Comparison of ENCODE assay signal across 9 cellular contexts in the genomic region with DNA sequence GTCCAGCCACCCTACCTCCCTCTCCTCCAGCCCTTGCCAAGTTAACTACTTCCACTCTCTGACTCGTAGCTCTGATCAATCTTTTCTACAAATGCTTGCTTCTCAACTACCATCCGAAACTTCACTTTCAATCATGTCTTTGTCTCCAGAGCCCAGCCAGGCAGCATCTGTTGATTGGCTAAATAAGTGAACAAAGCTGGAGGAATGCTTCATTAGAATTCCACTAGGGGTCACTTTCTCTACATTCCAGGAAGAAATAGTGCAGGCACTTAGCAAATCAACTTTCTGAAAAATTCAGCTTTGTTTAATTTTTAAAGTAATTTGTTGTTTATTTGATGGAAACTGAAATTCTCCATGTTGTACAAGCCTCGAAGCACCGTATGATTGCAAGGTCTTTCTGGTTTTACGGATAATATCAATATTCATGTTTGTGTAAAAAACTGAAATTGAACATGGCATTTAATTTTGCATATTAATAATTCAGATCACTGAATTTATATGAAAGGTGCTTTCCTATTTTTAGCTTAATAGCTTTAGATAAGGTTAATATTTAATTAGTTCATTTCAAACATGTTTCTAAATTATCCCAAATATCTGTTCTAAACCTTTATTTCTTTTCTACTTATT. TPM values are rescaled to one million over a fixed set of nuclear protein-coding genes. Genes with fewer than 3 reads are reported as not detected.
DNase-seq lines count a peak whose midpoint lies in the region; ATAC-seq and TF ChIP-seq lines count a peak whose summit lies in the region.
"Had no signal": no experiment of that assay in that cellular context is flagged by ENCODE, and none has a peak within 500 bp of the region (broad histone marks: within the 10 kb centered on the region; RNA-seq: fewer than 3 reads in every experiment).

No MANE protein-coding gene starts in this region.

- DNase-seq in activated naive CD8-positive, alpha-beta T cell treated with anti-CD3 and anti-CD28 coated beads, Interleukin-2, amount 10 ng/mL, durations not matched to agents 7 days and 5 days: no peak
- DNase-seq in activated naive CD8-positive, alpha-beta T cell treated with anti-CD3 and anti-CD28 coated beads for 36 hours: no peak
- DNase-seq in NCI-H748 treated with DMSO at 0.1 percent for 48 hours (lab: John Stamatoyannopoulos, UW): peak; percentile 19
- peak; percentile 71 for DNase-seq in iPS-NIHi7 (ENCODE audit: extremely low spot score)
- peak in 14 of 49 donors; percentile 1 to 58 (median 11) for DNase-seq in substantia nigra (lab: John Stamatoyannopoulos, UW)

- no peak overlapping the region for H3K27ac Mint-ChIP-seq in activated naive CD8-positive, alpha-beta T cell treated with anti-CD3 and anti-CD28 coated beads, Interleukin-2, amount 10 ng/mL, durations not matched to agents 7 days and 5 days
- H3K27ac Mint-ChIP-seq in activated naive CD8-positive, alpha-beta T cell treated with anti-CD3 and anti-CD28 coated beads for 36 hours: no peak overlapping the region
- no peak overlapping the region for H3K27ac Mint-ChIP-seq in brain
- H3K27ac Mint-ChIP-seq: dendritic cell treated with granulocyte-macrophage colony-stimulating factor and Interleukin-4, amounts not matched to agents 40 ng/mL and 50 ng/mL, for 4 days had no signal

- peak; percentile 54 for ATAC-seq in activated naive CD8-positive, alpha-beta T cell treated with anti-CD3 and anti-CD28 coated beads, Interleukin-2, amount 10 ng/mL, durations not matched to agents 7 days and 5 days (ENCODE audit: low read depth)
- peak; percentile 76 for ATAC-seq in HG03066 (IDR thresholded peaks at IDR 0.05; ENCODE audit: low read depth, unreplicated experiment)
- ATAC-seq in GM21360 (IDR thresholded peaks at IDR 0.05; ENCODE audit: unreplicated experiment): no peak

- POLR2A ChIA-PET in activated naive CD8-positive, alpha-beta T cell treated with anti-CD3 and anti-CD28 coated beads, Interleukin-2, amount 10 ng/mL, durations not matched to agents 7 days and 5 days (lab: Charles Lee): interaction anchor here (0.7 to 2.2 kb wide), 2 partner anchors 18 to 33 kb away, joined by 3 to 6 read pairs; partner anchors contain the start of gene HELB

- peaks cover 3% of the 10 kb centered on the region for H3K4me1 Mint-ChIP-seq in activated naive CD8-positive, alpha-beta T cell treated with anti-CD3 and anti-CD28 coated beads, Interleukin-2, amount 10 ng/mL, durations not matched to agents 7 days and 5 days
- H3K4me1 Mint-ChIP-seq in activated naive CD8-positive, alpha-beta T cell treated with anti-CD3 and anti-CD28 coated beads for 36 hours: no peaks in the 10 kb centered on the region
- no peaks in the 10 kb centered on the region for H3K4me1 Mint-ChIP-seq in brain

- no peaks in the 10 kb centered on the region for H3K36me3 Mint-ChIP-seq in activated naive CD8-positive, alpha-beta T cell treated with anti-CD3 and anti-CD28 coated beads, Interleukin-2, amount 10 ng/mL, durations not matched to agents 7 days and 5 days
- H3K36me3 Mint-ChIP-seq in activated naive CD8-positive, alpha-beta T cell treated with anti-CD3 and anti-CD28 coated beads for 36 hours: no peaks in the 10 kb centered on the region
- no peaks in the 10 kb centered on the region for H3K36me3 Mint-ChIP-seq in brain

- no peak overlapping the region for H3K4me3 Mint-ChIP-seq in activated naive CD8-positive, alpha-beta T cell treated with anti-CD3 and anti-CD28 coated beads, Interleukin-2, amount 10 ng/mL, durations not matched to agents 7 days and 5 days
- H3K4me3 Mint-ChIP-seq in activated naive CD8-positive, alpha-beta T cell treated with anti-CD3 and anti-CD28 coated beads for 36 hours: no peak overlapping the region
- H3K4me3 Mint-ChIP-seq in brain: no peak overlapping the region
- H3K4me3 Mint-ChIP-seq: dendritic cell treated with granulocyte-macrophage colony-stimulating factor and Interleukin-4, amounts not matched to agents 40 ng/mL and 50 ng/mL, for 4 days had no signal

- peaks cover 1% of the 10 kb centered on the region for H3K27me3 Mint-ChIP-seq in activated naive CD8-positive, alpha-beta T cell treated with anti-CD3 and anti-CD28 coated beads, Interleukin-2, amount 10 ng/mL, durations not matched to agents 7 days and 5 days
- no peaks in the 10 kb centered on the region for H3K27me3 Mint-ChIP-seq in activated naive CD8-positive, alpha-beta T cell treated with anti-CD3 and anti-CD28 coated beads for 36 hours
- peaks cover 12% of the 10 kb centered on the region for H3K27me3 Mint-ChIP-seq in brain
- H3K27me3 Mint-ChIP-seq: dendritic cell treated with granulocyte-macrophage colony-stimulating factor and Interleukin-4, amounts not matched to agents 40 ng/mL and 50 ng/mL, for 4 days had no signal

- peak overlapping the region; percentile 28 for H3K27ac ChIP-seq in substantia nigra (ENCODE audit: low read depth, low read length, poor library complexity, severe bottlenecking)

- no peaks in the 10 kb centered on the region for H3K9me3 Mint-ChIP-seq in activated naive CD8-positive, alpha-beta T cell treated with anti-CD3 and anti-CD28 coated beads, Interleukin-2, amount 10 ng/mL, durations not matched to agents 7 days and 5 days
- no peaks in the 10 kb centered on the region for H3K9me3 Mint-ChIP-seq in activated naive CD8-positive, alpha-beta T cell treated with anti-CD3 and anti-CD28 coated beads for 36 hours
- peaks cover 0 to 4% (median 0%) of the 10 kb centered on the region in 5 experiments for H3K9me3 Mint-ChIP-seq in brain
- H3K9me3 Mint-ChIP-seq: dendritic cell treated with granulocyte-macrophage colony-stimulating factor and Interleukin-4, amounts not matched to agents 40 ng/mL and 50 ng/mL, for 4 days had no signal

- peak; percentile 61 to 67 for TF ChIP-seq CTCF in brain (conservative IDR thresholded peaks at IDR 0.05)

RNA-seq across cellular contexts. Expression of gene HELB, which starts 32.4 kb away (rescaled TPM):
- total RNA-seq in activated naive CD8-positive, alpha-beta T cell treated with anti-CD3 and anti-CD28 coated beads, Interleukin-2, amount 10 ng/mL, durations not matched to agents 7 days and 5 days: 10 to 100 TPM; 35.8 to 36.0 TPM
- 10 to 100 TPM; 13.5 to 13.7 TPM for total RNA-seq in activated naive CD8-positive, alpha-beta T cell treated with anti-CD3 and anti-CD28 coated beads for 36 hours
- polyA plus RNA-seq in brain (ENCODE audit: insufficient read depth, low read depth, low replicate concordance): 0.15 TPM

Comparison
In these comparisons a context has a peak if more than half of its experiments do, and no peak if none do; other contexts are left out.
1. DNase-seq: peak in NCI-H748 treated with DMSO at 0.1 percent for 48 hours (single experiment) and iPS-NIHi7 (single experiment); none in activated naive CD8-positive, alpha-beta T cell treated with anti-CD3 and anti-CD28 coated beads, Interleukin-2, amount 10 ng/mL, durations not matched to agents 7 days and 5 days (single experiment) and activated naive CD8-positive, alpha-beta T cell treated with anti-CD3 and anti-CD28 coated beads for 36 hours (single experiment).